ENCODE assay signal across 19 cellular contexts in genomic region chr10:98957801-98958200, GRCh38.
A peak's percentile ranks its signal among the peaks of the same experiment; 100 is the strongest.
DNase-seq lines count a peak whose midpoint lies in the region; ATAC-seq and TF ChIP-seq lines count a peak whose summit lies in the region.
"Had no signal": no experiment of that assay in that cellular context is flagged by ENCODE, and none has a peak within 500 bp of the region (broad histone marks: within the 10 kb centered on the region; RNA-seq: fewer than 3 reads in every experiment).

No MANE protein-coding gene starts in this region.

- H3K9me2 ChIP-seq in PC-9 (ENCODE audit: insufficient read depth) (no peaks in the 10 kb centered on the region), GM23338 (ENCODE audit: insufficient read depth) (no peaks in the 10 kb centered on the region)

- peak; percentile 3 for DNase-seq in ELR (ENCODE audit: low read depth)
- DNase-seq in amniotic epithelial cell (ENCODE audit: low read depth), result peak; percentile 51
- peak; percentile 41 to 77 for DNase-seq in foreskin fibroblast
- DNase-seq in PC-9, result no peak
- no peak for DNase-seq in GM23338 (ENCODE audit: low spot score)
- no peak for DNase-seq in natural killer cell treated with Interleukin-12 subunit alpha and Interleukin-12 subunit beta and Interleukin-15 and Interleukin-18, amount 100 ng/mL, for 72 hours (ENCODE audit: low spot score)
- DNase-seq: Caco-2, GM23248, NCI-H1092, NCI-H187, NCI-H446, NCI-H774, SIG-M5 had no signal

- H3F3A ChIP-seq in PC-9 (ENCODE audit: insufficient read depth, low read depth), result no peaks in the 10 kb centered on the region
- H3F3A ChIP-seq in GM23338 (replicated peaks; ENCODE audit: low read depth), result no peaks in the 10 kb centered on the region

- H3K27me3 Mint-ChIP-seq in nephron (ENCODE audit: low read depth) (no peaks in the 10 kb centered on the region), GM23338 (ENCODE audit: insufficient read depth, low read depth, poor library complexity) (no peaks in the 10 kb centered on the region)
- H3K27me3 Mint-ChIP-seq in natural killer cell treated with Interleukin-12 subunit alpha and Interleukin-12 subunit beta and Interleukin-15 and Interleukin-18, amount 100 ng/mL, for 72 hours, result no peaks in the 10 kb centered on the region

- H3K4me1 Mint-ChIP-seq in nephron (peaks cover 37% of the 10 kb centered on the region), GM23338 (peaks cover 9% of the 10 kb centered on the region; the same call in 2 of the 3 replicates)
- H3K4me1 Mint-ChIP-seq in natural killer cell treated with Interleukin-12 subunit alpha and Interleukin-12 subunit beta and Interleukin-15 and Interleukin-18, amount 100 ng/mL, for 72 hours (ENCODE audit: low read depth in 2 of 2), result no peaks in the 10 kb centered on the region
- H3K4me1 Mint-ChIP-seq: CD14-positive monocyte had no signal

- H3K4me3 Mint-ChIP-seq in nephron (no peak overlapping the region), GM23338 (no peak overlapping the region)
- H3K4me3 Mint-ChIP-seq in natural killer cell treated with Interleukin-12 subunit alpha and Interleukin-12 subunit beta and Interleukin-15 and Interleukin-18, amount 100 ng/mL, for 72 hours, result no peak overlapping the region
- H3K4me3 Mint-ChIP-seq: CD14-positive monocyte had no signal

- H3K9me3 Mint-ChIP-seq in nephron (peaks cover under 1% of the 10 kb centered on the region), GM23338 (no peaks in the 10 kb centered on the region)
- peaks cover 4% of the 10 kb centered on the region for H3K9me3 Mint-ChIP-seq in natural killer cell treated with Interleukin-12 subunit alpha and Interleukin-12 subunit beta and Interleukin-15 and Interleukin-18, amount 100 ng/mL, for 72 hours

- H3K36me3 Mint-ChIP-seq in nephron (ENCODE audit: low read depth) (no peaks in the 10 kb centered on the region), GM23338 (ENCODE audit: low read depth) (no peaks in the 10 kb centered on the region)
- no peaks in the 10 kb centered on the region for H3K36me3 Mint-ChIP-seq in natural killer cell treated with Interleukin-12 subunit alpha and Interleukin-12 subunit beta and Interleukin-15 and Interleukin-18, amount 100 ng/mL, for 72 hours
- H3K36me3 Mint-ChIP-seq: CD14-positive monocyte had no signal

- no peaks in the 10 kb centered on the region for H4K20me1 ChIP-seq in PC-9 (ENCODE audit: insufficient read depth)
- no peaks in the 10 kb centered on the region for H4K20me1 ChIP-seq in GM23338 (replicated peaks; ENCODE audit: insufficient read depth)

- H3K9me3 ChIP-seq in PC-9 (ENCODE audit: insufficient read depth, low read depth), result no peaks in the 10 kb centered on the region
- H3K9me3 ChIP-seq: Caco-2 had no signal

- H3K79me2 ChIP-seq in PC-9 (ENCODE audit: low read depth) (no peaks in the 10 kb centered on the region), GM23338 (replicated peaks; ENCODE audit: insufficient read depth) (no peaks in the 10 kb centered on the region)

- H3K4me2 ChIP-seq in PC-9 (no peak overlapping the region), GM23338 (no peak overlapping the region)

- ATAC-seq in GM23338 (no peak), GM19467 (IDR thresholded peaks at IDR 0.05; ENCODE audit: unreplicated experiment) (no peak)
- no peak for ATAC-seq in natural killer cell treated with Interleukin-12 subunit alpha and Interleukin-12 subunit beta and Interleukin-15 and Interleukin-18, amount 100 ng/mL, for 72 hours
- ATAC-seq: GM12878, K562 had no signal

- peak overlapping the region; percentile 33 to 74 (median 36) for H3K27ac Mint-ChIP-seq in nephron
- H3K27ac Mint-ChIP-seq in GM23338, result no peak overlapping the region
- H3K27ac Mint-ChIP-seq in natural killer cell treated with Interleukin-12 subunit alpha and Interleukin-12 subunit beta and Interleukin-15 and Interleukin-18, amount 100 ng/mL, for 72 hours, result no peak overlapping the region
- H3K27ac Mint-ChIP-seq: CD14-positive monocyte had no signal

- H2AFZ ChIP-seq in PC-9, result no peak overlapping the region
- no peak overlapping the region for H2AFZ ChIP-seq in GM23338
- H2AFZ ChIP-seq: GM23248 had no signal

- TF ChIP-seq CTCF in foreskin fibroblast (IDR thresholded peaks at IDR 0.05; ENCODE audit: low read depth, low read length) (no peak), nephron (IDR thresholded peaks at IDR 0.05; ENCODE audit: unreplicated experiment in 3 of 3) (no peak), PC-9 (conservative IDR thresholded peaks at IDR 0.05) (no peak), GM23338 (conservative IDR thresholded peaks at IDR 0.05; ENCODE audit: low read depth in 2 of 2) (no peak)

- H3K27me3 ChIP-seq in PC-9 (ENCODE audit: insufficient read depth, low read depth) (no peaks in the 10 kb centered on the region), GM23338 (ENCODE audit: insufficient read depth) (no peaks in the 10 kb centered on the region)

- intact Hi-C loops in PC-9 (cut with micrococcal nuclease; ENCODE audit: unreplicated experiment), result no loop called here

- no peak overlapping the region for H3K27ac ChIP-seq in PC-9
- H3K27ac ChIP-seq in GM23338 (ENCODE audit: low read depth), result no peak overlapping the region
- H3K27ac ChIP-seq: GM23248, HL-60 had no signal

- CTCF ChIA-PET in PC-9 (lab: Charles Lee), result no interaction called here

- H3K4me1 ChIP-seq in PC-9 (replicated peaks; ENCODE audit: insufficient read depth) (no peaks in the 10 kb centered on the region), GM23338 (ENCODE audit: insufficient read depth) (no peaks in the 10 kb centered on the region)
- H3K4me1 ChIP-seq: Caco-2 had no signal

- H3K4me3 ChIP-seq in foreskin fibroblast (ENCODE audit: low read depth in 1 of 2, low read length in 2 of 2) (no peak overlapping the region), PC-9 (no peak overlapping the region), GM23338 (no peak overlapping the region)
- H3K4me3 ChIP-seq: GM12878, GM23248, K562 had no signal

- no TSS peak for BruUV-seq in PC-9 (replicated peaks; lab: Mats Ljungman, UMichigan)

- H3K36me3 ChIP-seq in PC-9 (ENCODE audit: low read depth) (no peaks in the 10 kb centered on the region), GM23338 (ENCODE audit: insufficient read depth) (no peaks in the 10 kb centered on the region)

- POLR2A ChIA-PET in PC-9 (lab: Charles Lee; ENCODE audit: unreplicated experiment), result no interaction called here

TF ChIP-seq in GM23338, 12 proteins besides CTCF, POLR2A, EP300 and RAD21 (continues in another document):
- TF ChIP-seq ZNF331 (CRISPR knock-in tag; IDR thresholded peaks at IDR 0.05; ENCODE audit: low read depth), result no peak
- TF ChIP-seq POLR2AphosphoS5 (IDR thresholded peaks at IDR 0.05; ENCODE audit: low read depth), result no peak
- TF ChIP-seq EZH2 (IDR thresholded peaks at IDR 0.05; ENCODE audit: low read depth, unreplicated experiment), result no peak
- no peak for TF ChIP-seq JUNB (IDR thresholded peaks at IDR 0.05; ENCODE audit: unreplicated experiment)
- no peak for TF ChIP-seq CREB1 (CRISPR knock-in tag; IDR thresholded peaks at IDR 0.05; ENCODE audit: low read depth)
- TF ChIP-seq ZNF114 (CRISPR knock-in tag; IDR thresholded peaks at IDR 0.05), result no peak
- no peak for TF ChIP-seq ETS1 (IDR thresholded peaks at IDR 0.05)
- TF ChIP-seq STAT1 (IDR thresholded peaks at IDR 0.05; ENCODE audit: unreplicated experiment), result no peak
- TF ChIP-seq REST (IDR thresholded peaks at IDR 0.05; ENCODE audit: unreplicated experiment), result no peak
- no peak for TF ChIP-seq EZH2phosphoT487 (IDR thresholded peaks at IDR 0.05; ENCODE audit: unreplicated experiment)

Comparison
In these comparisons a context has a peak if more than half of its experiments do, and no peak if none do; other contexts are left out.
1. DNase-seq: peak in ELR (single experiment), amniotic epithelial cell (single experiment) and foreskin fibroblast (2 of 2); none in PC-9 (0 of 2), GM23338 (single experiment) and natural killer cell treated with Interleukin-12 subunit alpha and Interleukin-12 subunit beta and Interleukin-15 and Interleukin-18, amount 100 ng/mL, for 72 hours (single experiment).
2. H3K27ac Mint-ChIP-seq: peak in nephron (3 of 3); none in GM23338 (single experiment) and natural killer cell treated with Interleukin-12 subunit alpha and Interleukin-12 subunit beta and Interleukin-15 and Interleukin-18, amount 100 ng/mL, for 72 hours (0 of 2).